In the genomic region with DNA sequence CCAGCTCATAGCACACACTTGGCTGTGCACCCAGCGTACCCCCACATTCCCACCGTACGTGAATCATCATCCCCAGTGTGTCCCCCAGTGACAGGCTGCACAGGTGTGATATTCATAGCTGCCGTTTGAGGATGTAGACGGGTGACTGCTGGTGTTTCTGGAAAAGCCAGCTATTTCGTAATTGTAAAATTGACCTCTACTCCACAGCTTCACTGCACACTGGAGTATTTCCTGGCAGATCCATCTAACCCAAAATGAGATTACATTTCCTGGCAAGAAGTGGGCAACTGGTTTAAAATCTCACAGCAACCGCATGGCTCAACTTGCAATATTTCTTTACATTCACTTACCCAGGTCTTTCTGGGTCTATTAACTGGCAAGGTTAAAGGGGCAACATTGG, we compare ENCODE assay signal across 15 cellular contexts.
"Had no signal": no experiment of that assay in that cellular context is flagged by ENCODE, and none has a peak within 500 bp of the region (broad histone marks: within the 10 kb centered on the region; RNA-seq: fewer than 3 reads in every experiment).

No MANE protein-coding gene starts in this region.

- H3K27ac ChIP-seq: body of pancreas, psoas muscle, thoracic aorta, uterus had no signal

- H3K4me1 ChIP-seq: body of pancreas, uterus had no signal

- H3K4me3 ChIP-seq: body of pancreas, psoas muscle, thoracic aorta, uterus had no signal

- H3K9me3 ChIP-seq: body of pancreas, psoas muscle, thoracic aorta, uterus had no signal

- H3K27me3 ChIP-seq: body of pancreas, uterus had no signal

- H3K36me3 ChIP-seq: thoracic aorta, uterus had no signal

- DNase-seq: activated naive CD4-positive, alpha-beta T cell treated with anti-CD3 and anti-CD28 coated beads, Interleukin-2, amount 50 U/mL, for 16 hours; activated T-cell treated with anti-CD3 and anti-CD28 coated beads, Interleukin-2, amount 50 U/mL, for 1 hour; amniotic stem cell; body of pancreas; effector memory CD4-positive, alpha-beta T cell; immature natural killer cell; natural killer cell; psoas muscle; stimulated activated CD4-positive, alpha-beta T cell treated with anti-CD3 and anti-CD28 coated beads, Interleukin-2, amount 100 ng/mL, for 48 hours; stimulated activated CD8-positive, alpha-beta memory T cell treated with anti-CD3 and anti-CD28 coated beads, Interleukin-4, amount 100 ng/mL, for 48 hours; stimulated activated naive CD8-positive, alpha-beta T cell treated with anti-CD3 and anti-CD28 coated beads, Interleukin-15, Interleukin-2, amounts not matched to agents 100 U/mL and 50 U/mL, for 24 hours; T-helper 2 cell; uterus had no signal

- ATAC-seq: activated CD4-positive, CD25-positive, alpha-beta regulatory T cell treated with anti-CD3 and anti-CD28 coated beads, Interleukin-2, amount 50 U/mL, for 24 hours; body of pancreas; natural killer cell; psoas muscle; stimulated activated naive CD8-positive, alpha-beta T cell treated with anti-CD3 and anti-CD28 coated beads, Interleukin-15, Interleukin-2, amounts not matched to agents 100 U/mL and 50 U/mL, for 24 hours had no signal
